ENCODE assay signal across 2 cellular contexts in the genomic region with DNA sequence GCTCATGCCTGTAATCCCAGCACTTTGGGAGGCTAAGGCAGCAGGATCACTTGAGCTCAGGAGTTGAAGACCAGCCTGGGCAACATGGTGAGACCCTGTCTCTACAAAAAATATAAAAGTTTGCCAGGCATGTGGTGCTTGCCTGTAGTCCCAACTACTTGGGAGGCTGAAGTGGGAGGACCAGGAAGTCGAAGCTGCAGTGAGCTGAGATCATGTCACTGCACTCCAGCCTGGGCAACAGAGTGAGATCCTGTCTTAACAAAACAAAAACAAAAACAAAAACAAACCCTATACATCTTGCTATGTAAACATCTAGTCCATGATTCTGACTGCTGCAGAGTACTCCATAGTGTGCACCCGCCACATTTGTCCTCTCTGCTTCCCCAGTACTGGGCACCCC.
TF ChIP-seq lines count a peak whose summit lies in the region.

No MANE protein-coding gene starts in this region.

TF ChIP-seq in SK-N-SH, 30 proteins besides CTCF, POLR2A, EP300 and RAD21 (continued from another document):
- TF ChIP-seq TAF1 (IDR thresholded peaks at IDR 0.05; ENCODE audit: borderline replicate concordance, low read depth, low read length) = no peak
- TF ChIP-seq NRF1 (IDR thresholded peaks at IDR 0.05; ENCODE audit: low read depth, low read length) = no peak
- TF ChIP-seq, protein P1, sequence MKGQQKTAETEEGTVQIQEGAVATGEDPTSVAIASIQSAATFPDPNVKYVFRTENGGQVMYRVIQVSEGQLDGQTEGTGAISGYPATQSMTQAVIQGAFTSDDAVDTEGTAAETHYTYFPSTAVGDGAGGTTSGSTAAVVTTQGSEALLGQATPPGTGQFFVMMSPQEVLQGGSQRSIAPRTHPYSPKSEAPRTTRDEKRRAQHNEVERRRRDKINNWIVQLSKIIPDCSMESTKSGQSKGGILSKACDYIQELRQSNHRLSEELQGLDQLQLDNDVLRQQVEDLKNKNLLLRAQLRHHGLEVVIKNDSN (IDR thresholded peaks at IDR 0.05; ENCODE audit: borderline replicate concordance, low read depth) = no peak
- TF ChIP-seq, protein P2, sequence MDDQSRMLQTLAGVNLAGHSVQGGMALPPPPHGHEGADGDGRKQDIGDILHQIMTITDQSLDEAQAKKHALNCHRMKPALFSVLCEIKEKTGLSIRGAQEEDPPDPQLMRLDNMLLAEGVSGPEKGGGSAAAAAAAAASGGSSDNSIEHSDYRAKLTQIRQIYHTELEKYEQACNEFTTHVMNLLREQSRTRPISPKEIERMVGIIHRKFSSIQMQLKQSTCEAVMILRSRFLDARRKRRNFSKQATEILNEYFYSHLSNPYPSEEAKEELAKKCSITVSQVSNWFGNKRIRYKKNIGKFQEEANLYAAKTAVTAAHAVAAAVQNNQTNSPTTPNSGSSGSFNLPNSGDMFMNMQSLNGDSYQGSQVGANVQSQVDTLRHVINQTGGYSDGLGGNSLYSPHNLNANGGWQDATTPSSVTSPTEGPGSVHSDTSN (IDR thresholded peaks at IDR 0.05) = no peak
- TF ChIP-seq RXRA (IDR thresholded peaks at IDR 0.05; ENCODE audit: borderline replicate concordance, low read depth) = no peak
- no peak for TF ChIP-seq FOXM1 (IDR thresholded peaks at IDR 0.05; ENCODE audit: low read depth)
- TF ChIP-seq, protein P3, sequence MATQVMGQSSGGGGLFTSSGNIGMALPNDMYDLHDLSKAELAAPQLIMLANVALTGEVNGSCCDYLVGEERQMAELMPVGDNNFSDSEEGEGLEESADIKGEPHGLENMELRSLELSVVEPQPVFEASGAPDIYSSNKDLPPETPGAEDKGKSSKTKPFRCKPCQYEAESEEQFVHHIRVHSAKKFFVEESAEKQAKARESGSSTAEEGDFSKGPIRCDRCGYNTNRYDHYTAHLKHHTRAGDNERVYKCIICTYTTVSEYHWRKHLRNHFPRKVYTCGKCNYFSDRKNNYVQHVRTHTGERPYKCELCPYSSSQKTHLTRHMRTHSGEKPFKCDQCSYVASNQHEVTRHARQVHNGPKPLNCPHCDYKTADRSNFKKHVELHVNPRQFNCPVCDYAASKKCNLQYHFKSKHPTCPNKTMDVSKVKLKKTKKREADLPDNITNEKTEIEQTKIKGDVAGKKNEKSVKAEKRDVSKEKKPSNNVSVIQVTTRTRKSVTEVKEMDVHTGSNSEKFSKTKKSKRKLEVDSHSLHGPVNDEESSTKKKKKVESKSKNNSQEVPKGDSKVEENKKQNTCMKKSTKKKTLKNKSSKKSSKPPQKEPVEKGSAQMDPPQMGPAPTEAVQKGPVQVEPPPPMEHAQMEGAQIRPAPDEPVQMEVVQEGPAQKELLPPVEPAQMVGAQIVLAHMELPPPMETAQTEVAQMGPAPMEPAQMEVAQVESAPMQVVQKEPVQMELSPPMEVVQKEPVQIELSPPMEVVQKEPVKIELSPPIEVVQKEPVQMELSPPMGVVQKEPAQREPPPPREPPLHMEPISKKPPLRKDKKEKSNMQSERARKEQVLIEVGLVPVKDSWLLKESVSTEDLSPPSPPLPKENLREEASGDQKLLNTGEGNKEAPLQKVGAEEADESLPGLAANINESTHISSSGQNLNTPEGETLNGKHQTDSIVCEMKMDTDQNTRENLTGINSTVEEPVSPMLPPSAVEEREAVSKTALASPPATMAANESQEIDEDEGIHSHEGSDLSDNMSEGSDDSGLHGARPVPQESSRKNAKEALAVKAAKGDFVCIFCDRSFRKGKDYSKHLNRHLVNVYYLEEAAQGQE (IDR thresholded peaks at IDR 0.05; ENCODE audit: low read depth, low read length) = no peak
- no peak for TF ChIP-seq NFIC (IDR thresholded peaks at IDR 0.05; ENCODE audit: borderline replicate concordance)
- TF ChIP-seq RCOR1 (IDR thresholded peaks at IDR 0.05; ENCODE audit: low read length) = no peak
- TF ChIP-seq SIN3A (IDR thresholded peaks at IDR 0.05; ENCODE audit: borderline replicate concordance, low read depth, low read length) = no peak

TF ChIP-seq in SK-N-SH treated with all-trans-retinoic acid at 6 μM for 48 hours, 23 proteins besides CTCF, POLR2A, EP300 and RAD21:
- TF ChIP-seq, protein P4, sequence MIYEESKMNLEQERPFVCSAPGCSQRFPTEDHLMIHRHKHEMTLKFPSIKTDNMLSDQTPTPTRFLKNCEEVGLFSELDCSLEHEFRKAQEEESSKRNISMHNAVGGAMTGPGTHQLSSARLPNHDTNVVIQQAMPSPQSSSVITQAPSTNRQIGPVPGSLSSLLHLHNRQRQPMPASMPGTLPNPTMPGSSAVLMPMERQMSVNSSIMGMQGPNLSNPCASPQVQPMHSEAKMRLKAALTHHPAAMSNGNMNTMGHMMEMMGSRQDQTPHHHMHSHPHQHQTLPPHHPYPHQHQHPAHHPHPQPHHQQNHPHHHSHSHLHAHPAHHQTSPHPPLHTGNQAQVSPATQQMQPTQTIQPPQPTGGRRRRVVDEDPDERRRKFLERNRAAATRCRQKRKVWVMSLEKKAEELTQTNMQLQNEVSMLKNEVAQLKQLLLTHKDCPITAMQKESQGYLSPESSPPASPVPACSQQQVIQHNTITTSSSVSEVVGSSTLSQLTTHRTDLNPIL (CRISPR knock-in tag; IDR thresholded peaks at IDR 0.05; ENCODE audit: low read depth) = no peak
- TF ChIP-seq TCF4 (CRISPR knock-in tag; IDR thresholded peaks at IDR 0.05; ENCODE audit: borderline replicate concordance) (no peak), ZNF8 (CRISPR knock-in tag; IDR thresholded peaks at IDR 0.05) (no peak), ZNF565 (CRISPR knock-in tag; conservative IDR thresholded peaks at IDR 0.05; ENCODE audit: low read depth) (no peak), ZFP3 (CRISPR knock-in tag; IDR thresholded peaks at IDR 0.05) (no peak), ZFP30 (CRISPR knock-in tag; IDR thresholded peaks at IDR 0.05) (no peak), CSDC2 (CRISPR knock-in tag; IDR thresholded peaks at IDR 0.05) (no peak), RARB (CRISPR knock-in tag; IDR thresholded peaks at IDR 0.05) (no peak), ARNTL (CRISPR knock-in tag; IDR thresholded peaks at IDR 0.05; ENCODE audit: borderline replicate concordance, low read depth) (no peak), ESRRG (CRISPR knock-in tag; IDR thresholded peaks at IDR 0.05) (no peak), PPARA (CRISPR knock-in tag; IDR thresholded peaks at IDR 0.05; ENCODE audit: borderline replicate concordance) (no peak), GLIS3 (CRISPR knock-in tag; IDR thresholded peaks at IDR 0.05) (no peak), ISL1 (CRISPR knock-in tag; IDR thresholded peaks at IDR 0.05) (no peak), ZNF70 (CRISPR knock-in tag; IDR thresholded peaks at IDR 0.05) (no peak), ZC3H10 (CRISPR knock-in tag; IDR thresholded peaks at IDR 0.05) (no peak), TOX (CRISPR knock-in tag; IDR thresholded peaks at IDR 0.05; ENCODE audit: borderline replicate concordance) (no peak), OSR1 (CRISPR knock-in tag; IDR thresholded peaks at IDR 0.05) (no peak)
- TF ChIP-seq, protein P5, sequence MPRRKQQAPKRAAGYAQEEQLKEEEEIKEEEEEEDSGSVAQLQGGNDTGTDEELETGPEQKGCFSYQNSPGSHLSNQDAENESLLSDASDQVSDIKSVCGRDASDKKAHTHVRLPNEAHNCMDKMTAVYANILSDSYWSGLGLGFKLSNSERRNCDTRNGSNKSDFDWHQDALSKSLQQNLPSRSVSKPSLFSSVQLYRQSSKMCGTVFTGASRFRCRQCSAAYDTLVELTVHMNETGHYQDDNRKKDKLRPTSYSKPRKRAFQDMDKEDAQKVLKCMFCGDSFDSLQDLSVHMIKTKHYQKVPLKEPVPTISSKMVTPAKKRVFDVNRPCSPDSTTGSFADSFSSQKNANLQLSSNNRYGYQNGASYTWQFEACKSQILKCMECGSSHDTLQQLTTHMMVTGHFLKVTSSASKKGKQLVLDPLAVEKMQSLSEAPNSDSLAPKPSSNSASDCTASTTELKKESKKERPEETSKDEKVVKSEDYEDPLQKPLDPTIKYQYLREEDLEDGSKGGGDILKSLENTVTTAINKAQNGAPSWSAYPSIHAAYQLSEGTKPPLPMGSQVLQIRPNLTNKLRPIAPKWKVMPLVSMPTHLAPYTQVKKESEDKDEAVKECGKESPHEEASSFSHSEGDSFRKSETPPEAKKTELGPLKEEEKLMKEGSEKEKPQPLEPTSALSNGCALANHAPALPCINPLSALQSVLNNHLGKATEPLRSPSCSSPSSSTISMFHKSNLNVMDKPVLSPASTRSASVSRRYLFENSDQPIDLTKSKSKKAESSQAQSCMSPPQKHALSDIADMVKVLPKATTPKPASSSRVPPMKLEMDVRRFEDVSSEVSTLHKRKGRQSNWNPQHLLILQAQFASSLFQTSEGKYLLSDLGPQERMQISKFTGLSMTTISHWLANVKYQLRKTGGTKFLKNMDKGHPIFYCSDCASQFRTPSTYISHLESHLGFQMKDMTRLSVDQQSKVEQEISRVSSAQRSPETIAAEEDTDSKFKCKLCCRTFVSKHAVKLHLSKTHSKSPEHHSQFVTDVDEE (CRISPR knock-in tag; IDR thresholded peaks at IDR 0.05) = no peak
- TF ChIP-seq, protein P6, sequence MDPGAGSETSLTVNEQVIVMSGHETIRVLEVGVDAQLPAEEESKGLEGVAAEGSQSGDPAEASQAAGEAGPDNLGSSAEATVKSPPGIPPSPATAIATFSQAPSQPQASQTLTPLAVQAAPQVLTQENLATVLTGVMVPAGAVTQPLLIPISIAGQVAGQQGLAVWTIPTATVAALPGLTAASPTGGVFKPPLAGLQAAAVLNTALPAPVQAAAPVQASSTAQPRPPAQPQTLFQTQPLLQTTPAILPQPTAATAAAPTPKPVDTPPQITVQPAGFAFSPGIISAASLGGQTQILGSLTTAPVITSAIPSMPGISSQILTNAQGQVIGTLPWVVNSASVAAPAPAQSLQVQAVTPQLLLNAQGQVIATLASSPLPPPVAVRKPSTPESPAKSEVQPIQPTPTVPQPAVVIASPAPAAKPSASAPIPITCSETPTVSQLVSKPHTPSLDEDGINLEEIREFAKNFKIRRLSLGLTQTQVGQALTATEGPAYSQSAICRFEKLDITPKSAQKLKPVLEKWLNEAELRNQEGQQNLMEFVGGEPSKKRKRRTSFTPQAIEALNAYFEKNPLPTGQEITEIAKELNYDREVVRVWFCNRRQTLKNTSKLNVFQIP (CRISPR knock-in tag; IDR thresholded peaks at IDR 0.05; ENCODE audit: borderline replicate concordance, low read depth) = no peak
- TF ChIP-seq, protein P7, sequence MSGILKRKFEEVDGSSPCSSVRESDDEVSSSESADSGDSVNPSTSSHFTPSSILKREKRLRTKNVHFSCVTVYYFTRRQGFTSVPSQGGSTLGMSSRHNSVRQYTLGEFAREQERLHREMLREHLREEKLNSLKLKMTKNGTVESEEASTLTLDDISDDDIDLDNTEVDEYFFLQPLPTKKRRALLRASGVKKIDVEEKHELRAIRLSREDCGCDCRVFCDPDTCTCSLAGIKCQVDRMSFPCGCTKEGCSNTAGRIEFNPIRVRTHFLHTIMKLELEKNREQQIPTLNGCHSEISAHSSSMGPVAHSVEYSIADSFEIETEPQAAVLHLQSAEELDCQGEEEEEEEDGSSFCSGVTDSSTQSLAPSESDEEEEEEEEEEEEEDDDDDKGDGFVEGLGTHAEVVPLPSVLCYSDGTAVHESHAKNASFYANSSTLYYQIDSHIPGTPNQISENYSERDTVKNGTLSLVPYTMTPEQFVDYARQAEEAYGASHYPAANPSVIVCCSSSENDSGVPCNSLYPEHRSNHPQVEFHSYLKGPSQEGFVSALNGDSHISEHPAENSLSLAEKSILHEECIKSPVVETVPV (CRISPR knock-in tag; IDR thresholded peaks at IDR 0.05) = no peak
